1 cellular context compared by ENCODE assay signal in the genomic region with DNA sequence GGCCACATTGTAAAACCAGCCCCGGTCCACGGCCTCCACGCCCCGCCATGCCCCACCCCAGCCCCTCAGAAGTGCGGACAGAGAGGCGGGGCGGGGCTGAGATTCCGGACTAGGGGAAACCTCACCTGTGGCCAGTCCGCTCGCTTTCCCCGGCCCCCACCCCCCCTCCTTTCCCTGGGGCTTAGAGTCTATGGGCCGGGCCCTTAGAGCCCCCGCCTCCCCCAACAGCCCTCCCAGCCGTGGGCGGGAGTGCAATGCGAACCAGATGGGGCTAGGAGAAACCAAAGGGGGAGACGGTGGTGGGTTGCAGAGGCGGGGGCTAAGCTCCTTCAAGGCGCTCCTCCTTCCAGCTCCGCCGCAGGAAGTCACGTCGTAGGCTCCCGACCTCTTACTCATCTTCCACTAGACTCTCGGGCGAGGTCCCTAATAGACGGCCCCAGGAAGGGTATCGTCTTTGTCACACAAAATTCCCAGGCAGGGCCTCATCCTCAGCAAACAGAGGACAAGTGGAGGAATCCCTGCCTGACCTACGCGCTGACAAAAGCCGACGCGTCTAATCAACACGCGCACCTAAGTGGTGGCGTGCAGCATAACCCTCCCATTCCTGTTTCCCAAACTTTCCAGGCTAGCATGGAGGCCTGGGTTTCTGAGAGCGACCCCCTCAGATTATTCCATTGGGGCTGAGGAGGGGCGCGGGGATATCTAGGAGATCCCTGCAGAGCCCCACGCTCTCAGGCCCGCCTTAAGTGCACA.
TF ChIP-seq lines count a peak whose summit lies in the region.

No MANE protein-coding gene starts in this region.

TF ChIP-seq in HepG2, 621 proteins besides CTCF, POLR2A, EP300 and RAD21 (continued from another document and continues in another):
- TF ChIP-seq, protein P1, sequence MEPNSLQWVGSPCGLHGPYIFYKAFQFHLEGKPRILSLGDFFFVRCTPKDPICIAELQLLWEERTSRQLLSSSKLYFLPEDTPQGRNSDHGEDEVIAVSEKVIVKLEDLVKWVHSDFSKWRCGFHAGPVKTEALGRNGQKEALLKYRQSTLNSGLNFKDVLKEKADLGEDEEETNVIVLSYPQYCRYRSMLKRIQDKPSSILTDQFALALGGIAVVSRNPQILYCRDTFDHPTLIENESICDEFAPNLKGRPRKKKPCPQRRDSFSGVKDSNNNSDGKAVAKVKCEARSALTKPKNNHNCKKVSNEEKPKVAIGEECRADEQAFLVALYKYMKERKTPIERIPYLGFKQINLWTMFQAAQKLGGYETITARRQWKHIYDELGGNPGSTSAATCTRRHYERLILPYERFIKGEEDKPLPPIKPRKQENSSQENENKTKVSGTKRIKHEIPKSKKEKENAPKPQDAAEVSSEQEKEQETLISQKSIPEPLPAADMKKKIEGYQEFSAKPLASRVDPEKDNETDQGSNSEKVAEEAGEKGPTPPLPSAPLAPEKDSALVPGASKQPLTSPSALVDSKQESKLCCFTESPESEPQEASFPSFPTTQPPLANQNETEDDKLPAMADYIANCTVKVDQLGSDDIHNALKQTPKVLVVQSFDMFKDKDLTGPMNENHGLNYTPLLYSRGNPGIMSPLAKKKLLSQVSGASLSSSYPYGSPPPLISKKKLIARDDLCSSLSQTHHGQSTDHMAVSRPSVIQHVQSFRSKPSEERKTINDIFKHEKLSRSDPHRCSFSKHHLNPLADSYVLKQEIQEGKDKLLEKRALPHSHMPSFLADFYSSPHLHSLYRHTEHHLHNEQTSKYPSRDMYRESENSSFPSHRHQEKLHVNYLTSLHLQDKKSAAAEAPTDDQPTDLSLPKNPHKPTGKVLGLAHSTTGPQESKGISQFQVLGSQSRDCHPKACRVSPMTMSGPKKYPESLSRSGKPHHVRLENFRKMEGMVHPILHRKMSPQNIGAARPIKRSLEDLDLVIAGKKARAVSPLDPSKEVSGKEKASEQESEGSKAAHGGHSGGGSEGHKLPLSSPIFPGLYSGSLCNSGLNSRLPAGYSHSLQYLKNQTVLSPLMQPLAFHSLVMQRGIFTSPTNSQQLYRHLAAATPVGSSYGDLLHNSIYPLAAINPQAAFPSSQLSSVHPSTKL (CRISPR knock-in tag; IDR thresholded peaks at IDR 0.05): no peak
- TF ChIP-seq ZNF564 (CRISPR knock-in tag; IDR thresholded peaks at IDR 0.05) (no peak), ZNF367 (CRISPR knock-in tag; IDR thresholded peaks at IDR 0.05; ENCODE audit: borderline replicate concordance) (no peak), HOXA7 (CRISPR knock-in tag; IDR thresholded peaks at IDR 0.05) (no peak), ZFP37 (CRISPR knock-in tag; IDR thresholded peaks at IDR 0.05; ENCODE audit: borderline replicate concordance) (no peak), ZC3H13 (CRISPR knock-in tag; IDR thresholded peaks at IDR 0.05) (no peak), XRCC5 (optimal IDR thresholded peaks at IDR 0.05; ENCODE audit: low read length) (peak; percentile 14), HNF4A (CRISPR knock-in tag; IDR thresholded peaks at IDR 0.05) (no peak), PAF1 (CRISPR knock-in tag; IDR thresholded peaks at IDR 0.05) (no peak), ZFP82 (CRISPR knock-in tag; IDR thresholded peaks at IDR 0.05; ENCODE audit: borderline replicate concordance) (peak; percentile 86; the same call in 1 of the 2 replicates)
- TF ChIP-seq, protein P2, sequence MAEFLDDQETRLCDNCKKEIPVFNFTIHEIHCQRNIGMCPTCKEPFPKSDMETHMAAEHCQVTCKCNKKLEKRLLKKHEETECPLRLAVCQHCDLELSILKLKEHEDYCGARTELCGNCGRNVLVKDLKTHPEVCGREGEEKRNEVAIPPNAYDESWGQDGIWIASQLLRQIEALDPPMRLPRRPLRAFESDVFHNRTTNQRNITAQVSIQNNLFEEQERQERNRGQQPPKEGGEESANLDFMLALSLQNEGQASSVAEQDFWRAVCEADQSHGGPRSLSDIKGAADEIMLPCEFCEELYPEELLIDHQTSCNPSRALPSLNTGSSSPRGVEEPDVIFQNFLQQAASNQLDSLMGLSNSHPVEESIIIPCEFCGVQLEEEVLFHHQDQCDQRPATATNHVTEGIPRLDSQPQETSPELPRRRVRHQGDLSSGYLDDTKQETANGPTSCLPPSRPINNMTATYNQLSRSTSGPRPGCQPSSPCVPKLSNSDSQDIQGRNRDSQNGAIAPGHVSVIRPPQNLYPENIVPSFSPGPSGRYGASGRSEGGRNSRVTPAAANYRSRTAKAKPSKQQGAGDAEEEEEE (CRISPR knock-in tag; IDR thresholded peaks at IDR 0.05; ENCODE audit: borderline replicate concordance): no peak
- TF ChIP-seq, protein P3, sequence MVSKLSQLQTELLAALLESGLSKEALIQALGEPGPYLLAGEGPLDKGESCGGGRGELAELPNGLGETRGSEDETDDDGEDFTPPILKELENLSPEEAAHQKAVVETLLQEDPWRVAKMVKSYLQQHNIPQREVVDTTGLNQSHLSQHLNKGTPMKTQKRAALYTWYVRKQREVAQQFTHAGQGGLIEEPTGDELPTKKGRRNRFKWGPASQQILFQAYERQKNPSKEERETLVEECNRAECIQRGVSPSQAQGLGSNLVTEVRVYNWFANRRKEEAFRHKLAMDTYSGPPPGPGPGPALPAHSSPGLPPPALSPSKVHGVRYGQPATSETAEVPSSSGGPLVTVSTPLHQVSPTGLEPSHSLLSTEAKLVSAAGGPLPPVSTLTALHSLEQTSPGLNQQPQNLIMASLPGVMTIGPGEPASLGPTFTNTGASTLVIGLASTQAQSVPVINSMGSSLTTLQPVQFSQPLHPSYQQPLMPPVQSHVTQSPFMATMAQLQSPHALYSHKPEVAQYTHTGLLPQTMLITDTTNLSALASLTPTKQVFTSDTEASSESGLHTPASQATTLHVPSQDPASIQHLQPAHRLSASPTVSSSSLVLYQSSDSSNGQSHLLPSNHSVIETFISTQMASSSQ (IDR thresholded peaks at IDR 0.05; ENCODE audit: low read depth): no peak
- TF ChIP-seq, protein P3 (CRISPR knock-in tag; IDR thresholded peaks at IDR 0.05; ENCODE audit: borderline replicate concordance): peak; percentile 33; the same call in 1 of the 2 replicates
- TF ChIP-seq, protein P4, sequence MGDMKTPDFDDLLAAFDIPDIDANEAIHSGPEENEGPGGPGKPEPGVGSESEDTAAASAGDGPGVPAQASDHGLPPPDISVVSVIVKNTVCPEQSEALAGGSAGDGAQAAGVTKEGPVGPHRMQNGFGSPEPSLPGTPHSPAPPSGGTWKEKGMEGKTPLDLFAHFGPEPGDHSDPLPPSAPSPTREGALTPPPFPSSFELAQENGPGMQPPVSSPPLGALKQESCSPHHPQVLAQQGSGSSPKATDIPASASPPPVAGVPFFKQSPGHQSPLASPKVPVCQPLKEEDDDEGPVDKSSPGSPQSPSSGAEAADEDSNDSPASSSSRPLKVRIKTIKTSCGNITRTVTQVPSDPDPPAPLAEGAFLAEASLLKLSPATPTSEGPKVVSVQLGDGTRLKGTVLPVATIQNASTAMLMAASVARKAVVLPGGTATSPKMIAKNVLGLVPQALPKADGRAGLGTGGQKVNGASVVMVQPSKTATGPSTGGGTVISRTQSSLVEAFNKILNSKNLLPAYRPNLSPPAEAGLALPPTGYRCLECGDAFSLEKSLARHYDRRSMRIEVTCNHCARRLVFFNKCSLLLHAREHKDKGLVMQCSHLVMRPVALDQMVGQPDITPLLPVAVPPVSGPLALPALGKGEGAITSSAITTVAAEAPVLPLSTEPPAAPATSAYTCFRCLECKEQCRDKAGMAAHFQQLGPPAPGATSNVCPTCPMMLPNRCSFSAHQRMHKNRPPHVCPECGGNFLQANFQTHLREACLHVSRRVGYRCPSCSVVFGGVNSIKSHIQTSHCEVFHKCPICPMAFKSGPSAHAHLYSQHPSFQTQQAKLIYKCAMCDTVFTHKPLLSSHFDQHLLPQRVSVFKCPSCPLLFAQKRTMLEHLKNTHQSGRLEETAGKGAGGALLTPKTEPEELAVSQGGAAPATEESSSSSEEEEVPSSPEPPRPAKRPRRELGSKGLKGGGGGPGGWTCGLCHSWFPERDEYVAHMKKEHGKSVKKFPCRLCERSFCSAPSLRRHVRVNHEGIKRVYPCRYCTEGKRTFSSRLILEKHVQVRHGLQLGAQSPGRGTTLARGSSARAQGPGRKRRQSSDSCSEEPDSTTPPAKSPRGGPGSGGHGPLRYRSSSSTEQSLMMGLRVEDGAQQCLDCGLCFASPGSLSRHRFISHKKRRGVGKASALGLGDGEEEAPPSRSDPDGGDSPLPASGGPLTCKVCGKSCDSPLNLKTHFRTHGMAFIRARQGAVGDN (CRISPR knock-in tag; IDR thresholded peaks at IDR 0.05): no peak
- TF ChIP-seq, protein P5, sequence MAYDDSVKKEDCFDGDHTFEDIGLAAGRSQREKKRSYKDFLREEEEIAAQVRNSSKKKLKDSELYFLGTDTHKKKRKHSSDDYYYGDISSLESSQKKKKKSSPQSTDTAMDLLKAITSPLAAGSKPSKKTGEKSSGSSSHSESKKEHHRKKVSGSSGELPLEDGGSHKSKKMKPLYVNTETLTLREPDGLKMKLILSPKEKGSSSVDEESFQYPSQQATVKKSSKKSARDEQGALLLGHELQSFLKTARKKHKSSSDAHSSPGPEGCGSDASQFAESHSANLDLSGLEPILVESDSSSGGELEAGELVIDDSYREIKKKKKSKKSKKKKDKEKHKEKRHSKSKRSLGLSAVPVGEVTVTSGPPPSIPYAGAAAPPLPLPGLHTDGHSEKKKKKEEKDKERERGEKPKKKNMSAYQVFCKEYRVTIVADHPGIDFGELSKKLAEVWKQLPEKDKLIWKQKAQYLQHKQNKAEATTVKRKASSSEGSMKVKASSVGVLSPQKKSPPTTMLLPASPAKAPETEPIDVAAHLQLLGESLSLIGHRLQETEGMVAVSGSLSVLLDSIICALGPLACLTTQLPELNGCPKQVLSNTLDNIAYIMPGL (CRISPR knock-in tag; IDR thresholded peaks at IDR 0.05; ENCODE audit: borderline replicate concordance in 1 of 2, low read depth in 1 of 2): peak in 1 of 2 experiments; percentile 31; a peak in 1 of 4 replicates
- TF ChIP-seq, protein P6, sequence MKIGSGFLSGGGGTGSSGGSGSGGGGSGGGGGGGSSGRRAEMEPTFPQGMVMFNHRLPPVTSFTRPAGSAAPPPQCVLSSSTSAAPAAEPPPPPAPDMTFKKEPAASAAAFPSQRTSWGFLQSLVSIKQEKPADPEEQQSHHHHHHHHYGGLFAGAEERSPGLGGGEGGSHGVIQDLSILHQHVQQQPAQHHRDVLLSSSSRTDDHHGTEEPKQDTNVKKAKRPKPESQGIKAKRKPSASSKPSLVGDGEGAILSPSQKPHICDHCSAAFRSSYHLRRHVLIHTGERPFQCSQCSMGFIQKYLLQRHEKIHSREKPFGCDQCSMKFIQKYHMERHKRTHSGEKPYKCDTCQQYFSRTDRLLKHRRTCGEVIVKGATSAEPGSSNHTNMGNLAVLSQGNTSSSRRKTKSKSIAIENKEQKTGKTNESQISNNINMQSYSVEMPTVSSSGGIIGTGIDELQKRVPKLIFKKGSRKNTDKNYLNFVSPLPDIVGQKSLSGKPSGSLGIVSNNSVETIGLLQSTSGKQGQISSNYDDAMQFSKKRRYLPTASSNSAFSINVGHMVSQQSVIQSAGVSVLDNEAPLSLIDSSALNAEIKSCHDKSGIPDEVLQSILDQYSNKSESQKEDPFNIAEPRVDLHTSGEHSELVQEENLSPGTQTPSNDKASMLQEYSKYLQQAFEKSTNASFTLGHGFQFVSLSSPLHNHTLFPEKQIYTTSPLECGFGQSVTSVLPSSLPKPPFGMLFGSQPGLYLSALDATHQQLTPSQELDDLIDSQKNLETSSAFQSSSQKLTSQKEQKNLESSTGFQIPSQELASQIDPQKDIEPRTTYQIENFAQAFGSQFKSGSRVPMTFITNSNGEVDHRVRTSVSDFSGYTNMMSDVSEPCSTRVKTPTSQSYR (CRISPR knock-in tag; IDR thresholded peaks at IDR 0.05; ENCODE audit: borderline replicate concordance): no peak
- TF ChIP-seq, protein P7, sequence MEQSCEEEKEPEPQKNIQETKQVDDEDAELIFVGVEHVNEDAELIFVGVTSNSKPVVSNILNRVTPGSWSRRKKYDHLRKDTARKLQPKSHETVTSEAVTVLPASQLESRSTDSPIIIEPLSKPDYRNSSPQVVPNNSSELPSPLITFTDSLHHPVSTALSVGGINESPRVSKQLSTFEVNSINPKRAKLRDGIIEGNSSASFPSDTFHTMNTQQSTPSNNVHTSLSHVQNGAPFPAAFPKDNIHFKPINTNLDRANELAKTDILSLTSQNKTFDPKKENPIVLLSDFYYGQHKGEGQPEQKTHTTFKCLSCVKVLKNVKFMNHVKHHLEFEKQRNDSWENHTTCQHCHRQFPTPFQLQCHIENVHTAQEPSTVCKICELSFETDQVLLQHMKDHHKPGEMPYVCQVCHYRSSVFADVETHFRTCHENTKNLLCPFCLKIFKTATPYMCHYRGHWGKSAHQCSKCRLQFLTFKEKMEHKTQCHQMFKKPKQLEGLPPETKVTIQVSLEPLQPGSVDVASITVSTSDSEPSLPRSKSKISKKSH (CRISPR knock-in tag; IDR thresholded peaks at IDR 0.05; ENCODE audit: borderline replicate concordance): 0 out of 2 replicates have a peak, but pooled peaks have one; percentile 6
- TF ChIP-seq, protein P8, sequence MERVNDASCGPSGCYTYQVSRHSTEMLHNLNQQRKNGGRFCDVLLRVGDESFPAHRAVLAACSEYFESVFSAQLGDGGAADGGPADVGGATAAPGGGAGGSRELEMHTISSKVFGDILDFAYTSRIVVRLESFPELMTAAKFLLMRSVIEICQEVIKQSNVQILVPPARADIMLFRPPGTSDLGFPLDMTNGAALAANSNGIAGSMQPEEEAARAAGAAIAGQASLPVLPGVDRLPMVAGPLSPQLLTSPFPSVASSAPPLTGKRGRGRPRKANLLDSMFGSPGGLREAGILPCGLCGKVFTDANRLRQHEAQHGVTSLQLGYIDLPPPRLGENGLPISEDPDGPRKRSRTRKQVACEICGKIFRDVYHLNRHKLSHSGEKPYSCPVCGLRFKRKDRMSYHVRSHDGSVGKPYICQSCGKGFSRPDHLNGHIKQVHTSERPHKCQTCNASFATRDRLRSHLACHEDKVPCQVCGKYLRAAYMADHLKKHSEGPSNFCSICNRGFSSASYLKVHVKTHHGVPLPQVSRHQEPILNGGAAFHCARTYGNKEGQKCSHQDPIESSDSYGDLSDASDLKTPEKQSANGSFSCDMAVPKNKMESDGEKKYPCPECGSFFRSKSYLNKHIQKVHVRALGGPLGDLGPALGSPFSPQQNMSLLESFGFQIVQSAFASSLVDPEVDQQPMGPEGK (CRISPR knock-in tag; IDR thresholded peaks at IDR 0.05): peak; percentile 86
